Comparison of ENCODE assay signal across 8 cellular contexts in genomic region chr17:57243171-57243622, GRCh38. TPM values are rescaled to one million over a fixed set of nuclear protein-coding genes. Genes with fewer than 3 reads are reported as not detected.
DNase-seq lines count a peak whose midpoint lies in the region; ATAC-seq, FAIRE-seq and TF ChIP-seq lines count a peak whose summit lies in the region.

No MANE protein-coding gene starts in this region.

- TF ChIP-seq CTCF in HepG2 (CRISPR knock-in tag; IDR thresholded peaks at IDR 0.05), result peak; percentile 99

- intact Hi-C loops in HepG2 (cut with micrococcal nuclease; ENCODE audit: unreplicated experiment), result loop anchor here (1.0 to 10.0 kb wide), 6 partner anchors 164 to 590 kb away; partner anchors contain the start of gene CCDC182

- no peaks in the 10 kb centered on the region for H3K79me2 ChIP-seq in HepG2 (ENCODE audit: insufficient read depth, low read length)

- no TSS peak for BruUV-seq in HepG2 (replicated peaks; lab: Mats Ljungman, UMichigan)

- TF ChIP-seq POLR2A in HepG2 (IDR thresholded peaks at IDR 0.05; ENCODE audit: insufficient read depth in 1 of 2, low read depth in 2 of 2, low read length in 2 of 2), result no peak

- no peak overlapping the region for H2AFZ ChIP-seq in HepG2 (ENCODE audit: low read length)

- peak overlapping the region; percentile 43 for H3K4me2 ChIP-seq in HepG2 (ENCODE audit: low read depth, low read length)

- DNase-seq in AG08395 (ENCODE audit: low spot score) (peak; percentile 82), GM18507 (ENCODE audit: extremely low spot score, insufficient read length, low read depth) (peak; percentile 56), NCI-H2107 (lab: John Stamatoyannopoulos, UW) (peak; percentile 14), HepG2 (ENCODE audit: low spot score) (peak; percentile 70)
- peak; percentile 53 for DNase-seq in activated CD4-positive, CD25-positive, alpha-beta regulatory T cell treated with anti-CD3 and anti-CD28 coated beads, Interleukin-2, amount 50 U/mL, for 16 hours (ENCODE audit: low read depth, low spot score)
- peak; percentile 64 for DNase-seq in central memory CD4-positive, alpha-beta T cell
- DNase-seq in stimulated activated CD4-positive, alpha-beta T cell treated with anti-CD3 and anti-CD28 coated beads, TNF-alpha, amount 100 ng/mL, for 4 hours (ENCODE audit: low read depth in 3 of 3), result peak; percentile 49 to 59 (median 58)

- peak; percentile 94 for ATAC-seq in HepG2
- ATAC-seq in GM18502 (IDR thresholded peaks at IDR 0.05; ENCODE audit: poor library complexity, unreplicated experiment), result no peak

- CTCF ChIA-PET in HepG2 (lab: Yijun Ruan, JAX; ENCODE audit: low intra/inter-chr PET ratio, low total read pairs), result interaction anchor here (1.1 to 2.5 kb wide), 17 partner anchors 8 to 590 kb away, joined by 3 to 39 read pairs (median 6); no protein-coding TSS in a partner anchor

- H3K9me3 ChIP-seq in HepG2 (ENCODE audit: low read length), result no peaks in the 10 kb centered on the region

- no peaks in the 10 kb centered on the region for H4K20me1 ChIP-seq in HepG2 (ENCODE audit: insufficient read depth, low read length)

- H3K27ac ChIP-seq in HepG2 (ENCODE audit: extremely low read length, insufficient read depth, low read length), result no peak overlapping the region

- in situ Hi-C loops in HepG2 (cut with HindIII; ENCODE audit: extremely low pct_ligation_motif_present, low pct_unique_long_range_greater_than_20kb), result loop anchor here (10.0 kb wide), 1 partner anchor 502 kb away; the partner anchor contains the start of gene CCDC182

- FAIRE-seq in GM18507 (lab: Jason Lieb, UNC) (peak; percentile 94), HepG2 (lab: Jason Lieb, UNC) (peak; percentile 48)

- WGBS in HepG2 (ENCODE audit: low lambda C conversion rate), result 13% methylated on average over 12 of the region's 13 CpGs

- H3K9ac ChIP-seq in HepG2 (ENCODE audit: insufficient read depth, low read depth, low read length), result no peak overlapping the region

- TF ChIP-seq EP300 in HepG2 (IDR thresholded peaks at IDR 0.05; ENCODE audit: low read depth in 2 of 2, low read length in 2 of 2) (no peak), HepG2 (CRISPR knock-in tag; IDR thresholded peaks at IDR 0.05; ENCODE audit: borderline replicate concordance) (no peak)

- no peak overlapping the region for H3K4me3 ChIP-seq in HepG2 (replicated peaks in 1 of 3; ENCODE audit: insufficient read depth in 1 of 3, low read depth in 2 of 3, low read length in 3 of 3)

- no peaks in the 10 kb centered on the region for H3K27me3 ChIP-seq in HepG2 (ENCODE audit: control insufficient read depth in 1 of 2, insufficient read depth in 2 of 2, low read length in 2 of 2)

- POLR2A ChIA-PET in HepG2 (lab: Yijun Ruan, JAX), result interaction anchor here (1.0 to 1.7 kb wide), 3 partner anchors 13 to 429 kb away, joined by 4 to 6 read pairs (median 5); partner anchors contain the start of gene MSI2

- no peaks in the 10 kb centered on the region for H3K36me3 ChIP-seq in HepG2 (replicated peaks in 1 of 2; ENCODE audit: control insufficient read depth in 1 of 2, insufficient read depth in 2 of 2, low read length in 2 of 2)

- TF ChIP-seq RAD21 in HepG2 (CRISPR knock-in tag; IDR thresholded peaks at IDR 0.05), result peak; percentile 98

- H3K4me1 ChIP-seq in HepG2 (ENCODE audit: insufficient read depth, low read length), result peaks cover 10% of the 10 kb centered on the region

TF ChIP-seq in HepG2, 621 proteins besides CTCF, POLR2A, EP300 and RAD21 (continues in another document):
- TF ChIP-seq IKZF1 (IDR thresholded peaks at IDR 0.05), result no peak
- TF ChIP-seq HINFP (CRISPR knock-in tag; IDR thresholded peaks at IDR 0.05; ENCODE audit: low read depth), result 0 out of 2 replicates have a peak, but pooled peaks have one; percentile 68
- no peak for TF ChIP-seq ZNF30 (CRISPR knock-in tag; IDR thresholded peaks at IDR 0.05)
- peak; percentile 23; the same call in 1 of the 2 replicates for TF ChIP-seq TBX2 (CRISPR knock-in tag; IDR thresholded peaks at IDR 0.05; ENCODE audit: borderline replicate concordance)
- TF ChIP-seq AGO2 (optimal IDR thresholded peaks at IDR 0.05; ENCODE audit: low read depth, low read length), result no peak
- TF ChIP-seq ZNF282 (IDR thresholded peaks at IDR 0.05; ENCODE audit: partially characterized antibody), result no peak
- 0 out of 2 replicates have a peak, but pooled peaks have one; percentile 62 for TF ChIP-seq HOMEZ (CRISPR knock-in tag; IDR thresholded peaks at IDR 0.05; ENCODE audit: low read depth)
- peak; percentile 99 for TF ChIP-seq XRCC5 (optimal IDR thresholded peaks at IDR 0.05; ENCODE audit: low read length)
- TF ChIP-seq ZNF180 (CRISPR knock-in tag; IDR thresholded peaks at IDR 0.05; ENCODE audit: borderline replicate concordance, low read depth), result no peak; the same call in 1 of the 2 replicates
- 0 out of 2 replicates have a peak, but pooled peaks have one; percentile 49 for TF ChIP-seq EED (CRISPR knock-in tag; IDR thresholded peaks at IDR 0.05)
- no peak for TF ChIP-seq HDAC2 (CRISPR knock-in tag; IDR thresholded peaks at IDR 0.05)

RNA-seq across cellular contexts. Expression of gene MSI2, which starts 13.1 kb away (rescaled TPM):
- total RNA-seq in HepG2 (2016; rRNA removed; fragmentation: Illumina TruSeq; extraction: Trizol), result 68.1 and 78.4 TPM in 2 replicates
- 20.7 and 27.5 TPM in 2 replicates for total RNA-seq in HepG2 (2016; cell fraction: cytosol; rRNA removed; fragmentation: Illumina TruSeq; extraction: Trizol; ENCODE audit: low read depth)
- 63.6 and 75.1 TPM in 2 replicates for total RNA-seq in HepG2 (2016; cell fraction: insoluble cytoplasmic fraction; rRNA removed; fragmentation: Illumina TruSeq; extraction: Trizol)
- total RNA-seq in HepG2 (2016; cell fraction: membrane; rRNA removed; fragmentation: Illumina TruSeq; extraction: Trizol), result 46.0 and 48.0 TPM in 2 replicates
- 99.8 and 106 TPM in 2 replicates for total RNA-seq in HepG2 (2016; cell fraction: nucleus; rRNA removed; fragmentation: Illumina TruSeq; extraction: Trizol)
- polyA plus RNA-seq in HepG2 (2011; rRNA removed), result 71.5 and 77.5 TPM in 2 replicates
- 46.4 and 63.8 TPM in 2 replicates for polyA plus RNA-seq in HepG2 (2011; cell fraction: cytosol; rRNA removed)
- 160 and 214 TPM in 2 replicates for polyA plus RNA-seq in HepG2 (2011; cell fraction: nucleus; rRNA removed)
- 58.9 and 61.5 TPM in 2 replicates for polyA plus RNA-seq in HepG2 (2012)
- polyA plus RNA-seq in HepG2 (2016; cell fraction: cytosol; fragmentation: Illumina TruSeq; extraction: Trizol; ENCODE audit: low read depth), result 44.4 and 51.3 TPM in 2 replicates
- 65.9 and 71.3 TPM in 2 replicates for polyA plus RNA-seq in HepG2 (2016; cell fraction: insoluble cytoplasmic fraction; fragmentation: Illumina TruSeq; extraction: Trizol; ENCODE audit: low read depth)
- 51.0 and 55.4 TPM in 2 replicates for polyA plus RNA-seq in HepG2 (2016; cell fraction: membrane; fragmentation: Illumina TruSeq; extraction: Trizol; ENCODE audit: low read depth)
- polyA plus RNA-seq in HepG2 (2016; cell fraction: nucleus; fragmentation: Illumina TruSeq; extraction: Trizol; ENCODE audit: insufficient read depth, low read depth), result 80.0 and 84.1 TPM in 2 replicates
- 123 and 154 TPM in 2 replicates for polyA minus RNA-seq in HepG2 (2011; rRNA and poly(A)+ RNA removed; ENCODE audit: low replicate concordance)
- 38.9 and 41.5 TPM in 2 replicates for polyA minus RNA-seq in HepG2 (2011; cell fraction: cytosol; rRNA and poly(A)+ RNA removed)
- polyA minus RNA-seq in HepG2 (2011; cell fraction: nucleus; rRNA and poly(A)+ RNA removed), result 157 and 171 TPM in 2 replicates

Comparison
In these comparisons a context has a peak if more than half of its experiments do, and no peak if none do; other contexts are left out.
1. DNase-seq: peak in every context shown above with its lines; median percentile 82 in AG08395; 70 in HepG2; 64 in central memory CD4-positive, alpha-beta T cell; 58 in stimulated activated CD4-positive, alpha-beta T cell treated with anti-CD3 and anti-CD28 coated beads, TNF-alpha, amount 100 ng/mL, for 4 hours; 56 in GM18507; 53 in activated CD4-positive, CD25-positive, alpha-beta regulatory T cell treated with anti-CD3 and anti-CD28 coated beads, Interleukin-2, amount 50 U/mL, for 16 hours; 14 in NCI-H2107.